In the genomic region with DNA sequence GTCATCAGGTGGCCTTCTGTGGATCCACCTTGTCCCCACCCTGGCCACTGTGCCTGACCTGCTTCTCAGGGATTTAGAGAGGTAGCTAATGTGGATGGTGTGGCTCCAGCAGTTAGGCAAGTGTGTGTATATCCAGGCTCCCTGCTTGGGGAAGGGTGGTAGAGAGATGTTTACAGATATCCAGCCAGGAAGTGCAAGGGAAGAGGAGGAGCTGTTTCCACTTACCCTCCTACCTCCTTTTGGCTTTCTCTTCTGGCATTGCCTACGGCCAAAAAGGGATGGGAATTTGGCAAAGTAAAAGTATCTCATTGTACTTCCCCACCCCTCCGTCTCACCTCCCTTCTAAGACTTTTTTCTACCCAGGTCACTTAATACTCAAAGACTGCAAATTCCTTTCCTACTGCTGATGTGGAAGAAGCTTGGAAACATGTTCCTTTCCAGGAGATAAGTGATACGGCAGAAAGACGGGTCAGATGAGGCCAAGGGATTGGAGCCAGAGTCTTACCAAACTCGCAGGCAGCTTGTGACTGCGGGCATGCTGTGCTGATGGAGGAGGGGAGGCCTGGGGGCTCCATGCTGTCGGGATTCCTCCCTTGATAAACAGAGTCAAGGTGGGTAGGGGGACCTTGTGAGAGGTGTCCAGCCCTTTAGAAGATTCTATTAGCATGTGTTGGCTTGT, we compare ENCODE assay signal across 13 cellular contexts.
A peak's percentile ranks its signal among the peaks of the same experiment; 100 is the strongest.
DNase-seq lines count a peak whose midpoint lies in the region; ATAC-seq, FAIRE-seq and TF ChIP-seq lines count a peak whose summit lies in the region.
"Had no signal": no experiment of that assay in that cellular context is flagged by ENCODE, and none has a peak within 500 bp of the region (broad histone marks: within the 10 kb centered on the region; RNA-seq: fewer than 3 reads in every experiment).

No MANE protein-coding gene starts in this region.

- H3K27ac ChIP-seq in body of pancreas (peak overlapping the region in 3 of 4 donors; percentile 42 to 60 (median 50)), iPS-20b (ENCODE audit: low read length) (peak overlapping the region; percentile 25), skin epidermis (peak overlapping the region in 16 of 21 experiments; percentile 20 to 84 (median 51))

- ATAC-seq in body of pancreas, result peak; percentile 30
- ATAC-seq: T-helper 17 cell had no signal

- H3K4me3 ChIP-seq in body of pancreas, result no peak overlapping the region
- H3K4me3 ChIP-seq in iPS-20b (ENCODE audit: low read length), result no peak overlapping the region
- H3K4me3 ChIP-seq in skin epidermis, result no peak overlapping the region

- DNase-seq in GM03348 (ENCODE audit: low spot score) (peak; percentile 63), body of pancreas (peak in 1 of 4 donors; percentile 3), GM10266 (ENCODE audit: extremely low spot score) (no peak), urothelium cell line (ENCODE audit: low spot score) (no peak), H4 (ENCODE audit: low spot score) (no peak), cerebellum (ENCODE audit: low spot score) (no peak)
- DNase-seq: activated CD8-positive, alpha-beta memory T cell treated with anti-CD3 and anti-CD28 coated beads, Interleukin-2, amount 50 U/mL, for 48 hours; foreskin melanocyte; stimulated activated CD4-positive, alpha-beta T cell treated with anti-CD3 and anti-CD28 coated beads, Interleukin-1b, Interleukin-23, amount 100 ng/mL, for 48 hours; T-helper 17 cell had no signal

- no peak for TF ChIP-seq CTCF in body of pancreas (IDR thresholded peaks at IDR 0.05)
- TF ChIP-seq CTCF in GM10266 (IDR thresholded peaks at IDR 0.05; ENCODE audit: control insufficient read depth, insufficient read depth, low read depth, missing control alignments), result no peak

- H3K9me3 ChIP-seq in body of pancreas (no peaks in the 10 kb centered on the region), iPS-20b (ENCODE audit: insufficient read depth, low read depth, low read length) (peaks cover 12% of the 10 kb centered on the region)

- WGBS in body of pancreas, 2 donors, result 45 to 48% methylated on average over 7 of the region's 7 CpGs

- H3K9ac ChIP-seq in iPS-20b (ENCODE audit: low read depth, low read length), result no peak overlapping the region

- FAIRE-seq in urothelium cell line (lab: Jason Lieb, UNC), result no peak
- FAIRE-seq: D721Med had no signal

- H3K36me3 ChIP-seq in body of pancreas (replicated peaks in 1 of 2; ENCODE audit: insufficient read depth in 1 of 2, low read depth in 2 of 2) (no peaks in the 10 kb centered on the region), iPS-20b (ENCODE audit: insufficient read depth, low read depth, low read length) (peaks cover 10% of the 10 kb centered on the region; the same call in 1 of the 2 replicates)

- H3K4me1 ChIP-seq in body of pancreas, result peaks cover 14% of the 10 kb centered on the region
- peaks cover 6% of the 10 kb centered on the region; the same call in 1 of the 2 replicates for H3K4me1 ChIP-seq in iPS-20b (ENCODE audit: insufficient read depth, low read length)

- no peak for TF ChIP-seq POLR2A in body of pancreas (IDR thresholded peaks at IDR 0.05)

- intact Hi-C loops in body of pancreas (cut with DNase I), result no loop called here

- H3K27me3 ChIP-seq in body of pancreas (no peaks in the 10 kb centered on the region), iPS-20b (ENCODE audit: insufficient read depth, low read length) (no peaks in the 10 kb centered on the region)
